Comparison of ENCODE assay signal across 18 cellular contexts in the genomic region with DNA sequence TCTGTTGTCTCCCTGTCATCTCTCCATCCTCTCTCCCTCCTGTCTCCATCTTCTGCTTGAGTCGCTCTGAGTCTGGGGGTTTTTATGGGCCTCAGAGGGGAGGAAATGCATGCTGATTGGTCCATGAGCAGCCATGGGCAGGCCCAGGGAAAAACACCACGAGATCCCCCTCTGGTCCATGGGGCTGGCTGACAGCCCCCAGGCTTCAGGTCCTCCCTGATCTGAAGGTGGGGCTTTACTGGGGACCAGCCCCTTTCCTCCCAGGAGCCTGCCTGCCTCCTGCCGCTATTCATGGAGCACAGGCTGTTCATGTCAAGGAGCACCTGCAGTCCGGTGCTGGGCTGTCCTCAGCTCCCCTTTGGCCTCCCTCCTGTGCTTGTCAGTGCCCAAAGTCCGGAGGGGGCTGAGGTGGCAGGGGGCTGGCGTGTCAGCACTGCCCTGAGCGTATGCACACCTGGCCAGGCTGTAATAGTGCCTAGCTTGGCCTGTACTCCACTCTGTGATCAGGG. TPM values are rescaled to one million over a fixed set of nuclear protein-coding genes. Genes with fewer than 3 reads are reported as not detected.
DNase-seq lines count a peak whose midpoint lies in the region; ATAC-seq, FAIRE-seq and TF ChIP-seq lines count a peak whose summit lies in the region.
"Had no signal": no experiment of that assay in that cellular context is flagged by ENCODE, and none has a peak within 500 bp of the region (broad histone marks: within the 10 kb centered on the region; RNA-seq: fewer than 3 reads in every experiment).

No MANE protein-coding gene starts in this region.

- peaks cover 7 to 12% of the 10 kb centered on the region in 2 donors for H3K27me3 Mint-ChIP-seq in natural killer cell treated with Interleukin-12 subunit alpha and Interleukin-12 subunit beta and Interleukin-15 and Interleukin-18, amount 100 ng/mL, for 72 hours
- H3K27me3 Mint-ChIP-seq in stimulated activated memory B cell treated with anti-CD40 and anti-IgM and Interleukin-4, amounts not matched to agents 10 μg/mL and 1 μg/mL and 100 μg/mL, for 72 hours: peaks cover 29% of the 10 kb centered on the region
- peaks cover 10% of the 10 kb centered on the region for H3K27me3 Mint-ChIP-seq in osteocyte (ENCODE audit: unreplicated experiment)

- no peaks in the 10 kb centered on the region for H3K4me1 Mint-ChIP-seq in natural killer cell treated with Interleukin-12 subunit alpha and Interleukin-12 subunit beta and Interleukin-15 and Interleukin-18, amount 100 ng/mL, for 72 hours (ENCODE audit: low read depth in 2 of 2)
- no peaks in the 10 kb centered on the region for H3K4me1 Mint-ChIP-seq in stimulated activated memory B cell treated with anti-CD40 and anti-IgM and Interleukin-4, amounts not matched to agents 10 μg/mL and 1 μg/mL and 100 μg/mL, for 72 hours
- no peaks in the 10 kb centered on the region for H3K4me1 Mint-ChIP-seq in osteocyte (ENCODE audit: unreplicated experiment)
- H3K4me1 Mint-ChIP-seq: CD14-positive monocyte; CD4-positive, alpha-beta memory T cell had no signal

- WGBS in HepG2 (ENCODE audit: low lambda C conversion rate): 4% methylated on average over 4 of the region's 7 CpGs
- WGBS in right lobe of liver (ENCODE audit: insufficient coverage, low coverage, low lambda C conversion rate, missing lambda C conversion rate): no CpG with 5 or more reads among the region's 7 CpGs

- no peaks in the 10 kb centered on the region for H3K79me2 ChIP-seq in HepG2 (ENCODE audit: insufficient read depth, low read length)

- no peak for TF ChIP-seq RAD21 in HepG2 (CRISPR knock-in tag; IDR thresholded peaks at IDR 0.05)

- TF ChIP-seq CTCF in HepG2 (CRISPR knock-in tag; IDR thresholded peaks at IDR 0.05) (no peak), right lobe of liver (IDR thresholded peaks at IDR 0.05) (no peak), osteocyte (IDR thresholded peaks at IDR 0.05) (no peak)

- no peak for TF ChIP-seq EP300 in HepG2 (IDR thresholded peaks at IDR 0.05; ENCODE audit: low read depth in 2 of 2, low read length in 2 of 2)
- no peak for TF ChIP-seq EP300 in HepG2 (CRISPR knock-in tag; IDR thresholded peaks at IDR 0.05; ENCODE audit: borderline replicate concordance)

- no peak overlapping the region for H3K4me2 ChIP-seq in HepG2 (ENCODE audit: low read depth, low read length)
- H3K4me2 ChIP-seq: BLaER1 had no signal

- H3K36me3 ChIP-seq in HepG2 (replicated peaks in 1 of 2; ENCODE audit: control insufficient read depth in 1 of 2, insufficient read depth in 2 of 2, low read length in 2 of 2): no peaks in the 10 kb centered on the region
- H3K36me3 ChIP-seq in right lobe of liver: no peaks in the 10 kb centered on the region
- H3K36me3 ChIP-seq: BLaER1 had no signal

- H3K27ac ChIP-seq in HepG2 (ENCODE audit: extremely low read length, insufficient read depth, low read length) (no peak overlapping the region), right lobe of liver (no peak overlapping the region)
- H3K27ac ChIP-seq: BLaER1 had no signal

- H3K4me3 ChIP-seq in HepG2 (replicated peaks in 1 of 3; ENCODE audit: insufficient read depth in 1 of 3, low read depth in 2 of 3, low read length in 3 of 3) (no peak overlapping the region), right lobe of liver (no peak overlapping the region)
- H3K4me3 ChIP-seq: BLaER1 had no signal

- DNase-seq in HepG2 (ENCODE audit: low spot score) (no peak), right lobe of liver (no peak), UCSD-AML1 (lab: John Stamatoyannopoulos, UW; ENCODE audit: unreplicated experiment) (no peak), osteocyte (ENCODE audit: extremely low spot score, unreplicated experiment) (no peak)
- no peak for DNase-seq in natural killer cell treated with Interleukin-12 subunit alpha and Interleukin-12 subunit beta and Interleukin-15 and Interleukin-18, amount 100 ng/mL, for 72 hours (ENCODE audit: low spot score)
- DNase-seq in stimulated activated CD4-positive, alpha-beta T cell treated with anti-CD3 and anti-CD28 coated beads, Interleukin-4, amount 100 ng/mL, for 1 hour: no peak
- DNase-seq: 8988T; CD4-positive, alpha-beta memory T cell; DMS153; DMS79; GDM1; HCEC 1CT had no signal

- H3K9me3 Mint-ChIP-seq in natural killer cell treated with Interleukin-12 subunit alpha and Interleukin-12 subunit beta and Interleukin-15 and Interleukin-18, amount 100 ng/mL, for 72 hours: no peaks in the 10 kb centered on the region
- H3K9me3 Mint-ChIP-seq in stimulated activated memory B cell treated with anti-CD40 and anti-IgM and Interleukin-4, amounts not matched to agents 10 μg/mL and 1 μg/mL and 100 μg/mL, for 72 hours: no peaks in the 10 kb centered on the region
- peaks cover 4% of the 10 kb centered on the region for H3K9me3 Mint-ChIP-seq in osteocyte (ENCODE audit: unreplicated experiment)

- in situ Hi-C loops in HepG2 (cut with HindIII; ENCODE audit: extremely low pct_ligation_motif_present, low pct_unique_long_range_greater_than_20kb): no loop called here

- intact Hi-C loops in HepG2 (cut with micrococcal nuclease; ENCODE audit: unreplicated experiment): no loop called here
- intact Hi-C loops in right lobe of liver (cut with DNase I): no loop called here

- no peak overlapping the region for H3K9ac ChIP-seq in HepG2 (ENCODE audit: insufficient read depth, low read depth, low read length)
- H3K9ac ChIP-seq: BLaER1 had no signal

- no peak for FAIRE-seq in HepG2 (lab: Jason Lieb, UNC)
- FAIRE-seq: GM12892, GM18507, H1 had no signal

- H3K4me3 Mint-ChIP-seq in natural killer cell treated with Interleukin-12 subunit alpha and Interleukin-12 subunit beta and Interleukin-15 and Interleukin-18, amount 100 ng/mL, for 72 hours: no peak overlapping the region
- no peak overlapping the region for H3K4me3 Mint-ChIP-seq in stimulated activated memory B cell treated with anti-CD40 and anti-IgM and Interleukin-4, amounts not matched to agents 10 μg/mL and 1 μg/mL and 100 μg/mL, for 72 hours
- H3K4me3 Mint-ChIP-seq in osteocyte (ENCODE audit: unreplicated experiment): no peak overlapping the region
- H3K4me3 Mint-ChIP-seq: CD14-positive monocyte; CD4-positive, alpha-beta memory T cell had no signal

- H3K9me3 ChIP-seq in HepG2 (ENCODE audit: low read length): 0 out of 2 replicates have a peak, but pooled peaks cover 3% of the 10 kb centered on the region
- H3K9me3 ChIP-seq in right lobe of liver: peaks cover 0 to 6% (median 0%) of the 10 kb centered on the region in 4 donors

- CTCF ChIA-PET in HepG2 (lab: Yijun Ruan, JAX; ENCODE audit: low intra/inter-chr PET ratio, low total read pairs): no interaction called here

- H3K27me3 ChIP-seq in HepG2 (ENCODE audit: control insufficient read depth in 1 of 2, insufficient read depth in 2 of 2, low read length in 2 of 2) (peaks cover 1 to 12% of the 10 kb centered on the region in 2 experiments; a peak in 3 of 5 replicates), right lobe of liver (no peaks in the 10 kb centered on the region)
- H3K27me3 ChIP-seq: BLaER1 had no signal

- BruUV-seq in HepG2 (replicated peaks; lab: Mats Ljungman, UMichigan): no TSS peak

- TF ChIP-seq POLR2A in HepG2 (IDR thresholded peaks at IDR 0.05; ENCODE audit: insufficient read depth in 1 of 2, low read depth in 2 of 2, low read length in 2 of 2) (no peak), right lobe of liver (IDR thresholded peaks at IDR 0.05) (no peak)

- no peaks in the 10 kb centered on the region for H3K4me1 ChIP-seq in HepG2 (ENCODE audit: insufficient read depth, low read length)
- H3K4me1 ChIP-seq in right lobe of liver: no peaks in the 10 kb centered on the region
- H3K4me1 ChIP-seq: BLaER1 had no signal

- ATAC-seq in HepG2 (peak; percentile 56), right lobe of liver (no peak)
- ATAC-seq in natural killer cell treated with Interleukin-12 subunit alpha and Interleukin-12 subunit beta and Interleukin-15 and Interleukin-18, amount 100 ng/mL, for 72 hours: peak; percentile 9 to 25
- ATAC-seq in stimulated activated memory B cell treated with anti-CD40 and anti-IgM and Interleukin-4, amounts not matched to agents 10 μg/mL and 1 μg/mL and 100 μg/mL, for 72 hours: peak; percentile 17

- no peaks in the 10 kb centered on the region for H3K36me3 Mint-ChIP-seq in natural killer cell treated with Interleukin-12 subunit alpha and Interleukin-12 subunit beta and Interleukin-15 and Interleukin-18, amount 100 ng/mL, for 72 hours
- H3K36me3 Mint-ChIP-seq in stimulated activated memory B cell treated with anti-CD40 and anti-IgM and Interleukin-4, amounts not matched to agents 10 μg/mL and 1 μg/mL and 100 μg/mL, for 72 hours: no peaks in the 10 kb centered on the region
- H3K36me3 Mint-ChIP-seq in osteocyte (ENCODE audit: unreplicated experiment): no peaks in the 10 kb centered on the region
- H3K36me3 Mint-ChIP-seq: CD4-positive, alpha-beta memory T cell had no signal

- POLR2A ChIA-PET in HepG2 (lab: Yijun Ruan, JAX): no interaction called here

- H2AFZ ChIP-seq in HepG2 (ENCODE audit: low read length): no peak overlapping the region

- no peak overlapping the region for H3K27ac Mint-ChIP-seq in natural killer cell treated with Interleukin-12 subunit alpha and Interleukin-12 subunit beta and Interleukin-15 and Interleukin-18, amount 100 ng/mL, for 72 hours
- no peak overlapping the region for H3K27ac Mint-ChIP-seq in stimulated activated memory B cell treated with anti-CD40 and anti-IgM and Interleukin-4, amounts not matched to agents 10 μg/mL and 1 μg/mL and 100 μg/mL, for 72 hours
- H3K27ac Mint-ChIP-seq in osteocyte (ENCODE audit: unreplicated experiment): no peak overlapping the region
- H3K27ac Mint-ChIP-seq: CD14-positive monocyte had no signal

- H4K20me1 ChIP-seq in HepG2 (ENCODE audit: insufficient read depth, low read length): no peaks in the 10 kb centered on the region
- H4K20me1 ChIP-seq: BLaER1 had no signal

RNA-seq across cellular contexts. Expression of a gene that starts 59.6 kb away (rescaled TPM):
- total RNA-seq in HepG2 (2016; rRNA removed; fragmentation: Illumina TruSeq; extraction: Trizol) (0.15 TPM in 1 of 2 replicates, not detected in the other), right lobe of liver (not detected), osteocyte (17.4 and 17.6 TPM in 2 replicates)
- 0.09 TPM in 1 of 2 replicates, not detected in the other for total RNA-seq in HepG2 (2016; cell fraction: cytosol; rRNA removed; fragmentation: Illumina TruSeq; extraction: Trizol; ENCODE audit: low read depth)
- total RNA-seq in HepG2 (2016; cell fraction: insoluble cytoplasmic fraction; rRNA removed; fragmentation: Illumina TruSeq; extraction: Trizol): 0.09 TPM in 1 of 2 replicates, not detected in the other
- 0.06 and 0.17 TPM in 2 replicates for total RNA-seq in HepG2 (2016; cell fraction: membrane; rRNA removed; fragmentation: Illumina TruSeq; extraction: Trizol)
- total RNA-seq in HepG2 (2016; cell fraction: nucleus; rRNA removed; fragmentation: Illumina TruSeq; extraction: Trizol): not detected in 2 replicates
- polyA plus RNA-seq in HepG2 (2011; rRNA removed): 0.07 TPM in 2 replicates
- polyA plus RNA-seq in HepG2 (2011; cell fraction: cytosol; rRNA removed): 0.04 and 0.05 TPM in 2 replicates
- polyA plus RNA-seq in HepG2 (2011; cell fraction: nucleus; rRNA removed): 0.29 and 0.59 TPM in 2 replicates
- 0.17 and 0.25 TPM in 2 replicates for polyA plus RNA-seq in HepG2 (2012)
- 0.07 and 0.12 TPM in 2 replicates for polyA plus RNA-seq in HepG2 (2016; cell fraction: cytosol; fragmentation: Illumina TruSeq; extraction: Trizol; ENCODE audit: low read depth)
- 0.25 and 0.37 TPM in 2 replicates for polyA plus RNA-seq in HepG2 (2016; cell fraction: insoluble cytoplasmic fraction; fragmentation: Illumina TruSeq; extraction: Trizol; ENCODE audit: low read depth)
- 0.21 and 0.24 TPM in 2 replicates for polyA plus RNA-seq in HepG2 (2016; cell fraction: membrane; fragmentation: Illumina TruSeq; extraction: Trizol; ENCODE audit: low read depth)
- 0.36 and 0.59 TPM in 2 replicates for polyA plus RNA-seq in HepG2 (2016; cell fraction: nucleus; fragmentation: Illumina TruSeq; extraction: Trizol; ENCODE audit: insufficient read depth, low read depth)
- polyA minus RNA-seq in HepG2 (2011; rRNA and poly(A)+ RNA removed; ENCODE audit: low replicate concordance): 0.07 and 0.10 TPM in 2 replicates
- 0.20 and 0.44 TPM in 2 replicates for polyA minus RNA-seq in HepG2 (2011; cell fraction: cytosol; rRNA and poly(A)+ RNA removed)
- not detected in 2 replicates for polyA minus RNA-seq in HepG2 (2011; cell fraction: nucleus; rRNA and poly(A)+ RNA removed)
- under 1 TPM in 1 of 2 donors, not detected in 1; 0.25 TPM for total RNA-seq in natural killer cell treated with Interleukin-12 subunit alpha and Interleukin-12 subunit beta and Interleukin-15 and Interleukin-18, amount 100 ng/mL, for 72 hours
- total RNA-seq: CD4-positive, alpha-beta memory T cell had no signal
- polyA plus RNA-seq: CD14-positive monocyte; CD4-positive, alpha-beta memory T cell; H1 had no signal

Comparison
In these comparisons a context has a peak if more than half of its experiments do, and no peak if none do; other contexts are left out.
1. ATAC-seq: peak in HepG2 (single experiment), natural killer cell treated with Interleukin-12 subunit alpha and Interleukin-12 subunit beta and Interleukin-15 and Interleukin-18, amount 100 ng/mL, for 72 hours (2 of 2) and stimulated activated memory B cell treated with anti-CD40 and anti-IgM and Interleukin-4, amounts not matched to agents 10 μg/mL and 1 μg/mL and 100 μg/mL, for 72 hours (single experiment); none in right lobe of liver (0 of 4).
2. RNA of a gene that starts 59.6 kb away (total RNA-seq): 17.4 to 17.6 TPM in osteocyte; 0.25 TPM in natural killer cell treated with Interleukin-12 subunit alpha and Interleukin-12 subunit beta and Interleukin-15 and Interleukin-18, amount 100 ng/mL, for 72 hours, 0.06 to 0.17 TPM in HepG2 and not detected in right lobe of liver; every median in the first group is over 10 times any median in the second.